ENCODE assay signal across 11 cellular contexts in genomic region chr1:97630968-97631367, GRCh38.
DNase-seq lines count a peak whose midpoint lies in the region; ATAC-seq and TF ChIP-seq lines count a peak whose summit lies in the region.
"Had no signal": no experiment of that assay in that cellular context is flagged by ENCODE, and none has a peak within 500 bp of the region (broad histone marks: within the 10 kb centered on the region; RNA-seq: fewer than 3 reads in every experiment).

No MANE protein-coding gene starts in this region.

- peaks cover 26% of the 10 kb centered on the region for H3K4me1 ChIP-seq in A673 (ENCODE audit: insufficient read depth, low read length, poor library complexity, severe bottlenecking)
- H3K4me1 ChIP-seq in sigmoid colon: peaks cover 0 to 5% (median 2%) of the 10 kb centered on the region in 4 donors

- H3K4me3 ChIP-seq in A673 (ENCODE audit: low read depth, low read length, poor library complexity, severe bottlenecking): no peak overlapping the region
- H3K4me3 ChIP-seq in Jurkat, Clone E6-1 (ENCODE audit: low read length): no peak overlapping the region
- no peak overlapping the region for H3K4me3 ChIP-seq in sigmoid colon

- no TSS peak for BruUV-seq in A673 (replicated peaks; lab: Mats Ljungman, UMichigan)

- intact Hi-C loops in A673 (cut with micrococcal nuclease; ENCODE audit: unreplicated experiment): no loop called here
- intact Hi-C loops in sigmoid colon (cut with DNase I): no loop called here

- H3K27me3 Mint-ChIP-seq in T-helper 2 cell treated with Interferon-gamma antibody and Interleukin-4, amounts not matched to agents 5 μg/mL and 100 μg/mL, for 36 hours (ENCODE audit: low read depth): no peaks in the 10 kb centered on the region

- ATAC-seq in HG03280 (IDR thresholded peaks at IDR 0.05; ENCODE audit: unreplicated experiment): no peak

- TF ChIP-seq EP300 in sigmoid colon (IDR thresholded peaks at IDR 0.05): no peak

- TF ChIP-seq CTCF in A673 (conservative IDR thresholded peaks at IDR 0.05; ENCODE audit: low read depth, low read length) (no peak), sigmoid colon (IDR thresholded peaks at IDR 0.05) (no peak)

- H3K4me1 Mint-ChIP-seq in T-helper 2 cell treated with Interferon-gamma antibody and Interleukin-4, amounts not matched to agents 5 μg/mL and 100 μg/mL, for 36 hours (ENCODE audit: low read depth): no peaks in the 10 kb centered on the region

- no peak overlapping the region for H3K4me3 Mint-ChIP-seq in T-helper 2 cell treated with Interferon-gamma antibody and Interleukin-4, amounts not matched to agents 5 μg/mL and 100 μg/mL, for 36 hours

- TF ChIP-seq POLR2A in sigmoid colon (IDR thresholded peaks at IDR 0.05): no peak

- DNase-seq in A673 (ENCODE audit: low spot score) (peak; percentile 78), NCI-H524 (lab: John Stamatoyannopoulos, UW) (peak; percentile 69 to 83), globus pallidus (ENCODE audit: low spot score) (peak; percentile 41), sigmoid colon (no peak), NCI-H526 treated with DMSO at 0.1 percent for 48 hours (lab: John Stamatoyannopoulos, UW) (no peak)
- peak; percentile 69 for DNase-seq in Jurkat, Clone E6-1 (ENCODE audit: low read depth, low spot score)
- no peak for DNase-seq in T-helper 2 cell treated with Interferon-gamma antibody and Interleukin-4, amounts not matched to agents 5 μg/mL and 100 μg/mL, for 36 hours (ENCODE audit: low spot score)
- DNase-seq: activated CD4-positive, alpha-beta T cell treated with anti-CD3 and anti-CD28 coated beads for 48 hours; activated naive CD4-positive, alpha-beta T cell treated with Interleukin-2 at 50 U/mL for 16 hours; NCI-H226 had no signal

- no peaks in the 10 kb centered on the region for H3K36me3 ChIP-seq in A673 (ENCODE audit: insufficient read depth, low read length, poor library complexity, severe bottlenecking)
- H3K36me3 ChIP-seq in sigmoid colon: no peaks in the 10 kb centered on the region

- no peaks in the 10 kb centered on the region for H3K9me3 Mint-ChIP-seq in T-helper 2 cell treated with Interferon-gamma antibody and Interleukin-4, amounts not matched to agents 5 μg/mL and 100 μg/mL, for 36 hours

- H3K9me3 ChIP-seq in A673 (ENCODE audit: low read depth, low read length, poor library complexity, severe bottlenecking) (no peaks in the 10 kb centered on the region), sigmoid colon (no peaks in the 10 kb centered on the region)

- H3K27me3 ChIP-seq in A673 (replicated peaks; ENCODE audit: insufficient read depth, low read depth, low read length, poor library complexity): no peaks in the 10 kb centered on the region
- H3K27me3 ChIP-seq in sigmoid colon: no peaks in the 10 kb centered on the region

- POLR2A ChIA-PET in A673 (lab: Charles Lee; ENCODE audit: low non-redundant PET): no interaction called here

- H3K27ac ChIP-seq in A673 (ENCODE audit: low read depth, low read length, poor library complexity, severe bottlenecking) (no peak overlapping the region), sigmoid colon (no peak overlapping the region)

- no peaks in the 10 kb centered on the region for H3K36me3 Mint-ChIP-seq in T-helper 2 cell treated with Interferon-gamma antibody and Interleukin-4, amounts not matched to agents 5 μg/mL and 100 μg/mL, for 36 hours (ENCODE audit: low read depth)

- CTCF ChIA-PET in A673 (lab: Charles Lee): interaction anchor here (0.6 kb wide), 1 partner anchor 13 kb away, joined by 3 read pairs; no protein-coding TSS in a partner anchor

- no peak overlapping the region for H3K27ac Mint-ChIP-seq in T-helper 2 cell treated with Interferon-gamma antibody and Interleukin-4, amounts not matched to agents 5 μg/mL and 100 μg/mL, for 36 hours

- WGBS in sigmoid colon, 2 donors: 59 to 83% methylated on average over 3 of the region's 3 CpGs

Comparison
In these comparisons a context has a peak if more than half of its experiments do, and no peak if none do; other contexts are left out.
1. DNase-seq: peak in A673 (single experiment), Jurkat, Clone E6-1 (single experiment), NCI-H524 (2 of 2) and globus pallidus (single experiment); none in T-helper 2 cell treated with Interferon-gamma antibody and Interleukin-4, amounts not matched to agents 5 μg/mL and 100 μg/mL, for 36 hours (single experiment), sigmoid colon (single experiment) and NCI-H526 treated with DMSO at 0.1 percent for 48 hours (single experiment).